8 cellular contexts compared by ENCODE assay signal in genomic region chr14:77459072-77459723, GRCh38. TPM values are rescaled to one million over a fixed set of nuclear protein-coding genes. Genes with fewer than 3 reads are reported as not detected.
DNase-seq lines count a peak whose midpoint lies in the region; ATAC-seq lines count a peak whose summit lies in the region.

No MANE protein-coding gene starts in this region.

- H3K27ac ChIP-seq in urinary bladder (ENCODE audit: low read depth): no peak overlapping the region

- peak overlapping the region; percentile 93 for H3K4me3 ChIP-seq in urinary bladder (ENCODE audit: low read depth, low read length)

- peaks cover 32% of the 10 kb centered on the region for H3K4me1 Mint-ChIP-seq in activated naive CD4-positive, alpha-beta T cell treated with anti-CD3 and anti-CD28 coated beads for 36 hours (ENCODE audit: low read depth)

- no peaks in the 10 kb centered on the region for H3K9me3 Mint-ChIP-seq in activated naive CD4-positive, alpha-beta T cell treated with anti-CD3 and anti-CD28 coated beads for 36 hours

- peaks cover 42% of the 10 kb centered on the region for H3K36me3 Mint-ChIP-seq in activated naive CD4-positive, alpha-beta T cell treated with anti-CD3 and anti-CD28 coated beads for 36 hours (ENCODE audit: low read depth)

- DNase-seq in COR-L47 (lab: John Stamatoyannopoulos, UW) (peak; percentile 22), HuH-7 (ENCODE audit: low spot score) (peak; percentile 59), RPMI8226 (peak; percentile 69), glomerular visceral epithelial cell (ENCODE audit: extremely low spot score) (peak; percentile 71), pons (ENCODE audit: low spot score) (peak; percentile 93)
- DNase-seq in activated naive CD4-positive, alpha-beta T cell treated with anti-CD3 and anti-CD28 coated beads for 36 hours: peak; percentile 88

- H3K4me3 Mint-ChIP-seq in activated naive CD4-positive, alpha-beta T cell treated with anti-CD3 and anti-CD28 coated beads for 36 hours: peak overlapping the region; percentile 100

- CTCF ChIA-PET in activated naive CD4-positive, alpha-beta T cell treated with anti-CD3 and anti-CD28 coated beads for 36 hours (lab: Charles Lee): interaction anchor here (0.6 to 2.1 kb wide), 23 partner anchors 10 to 269 kb away, joined by 3 to 7 read pairs (median 4); no protein-coding TSS in a partner anchor

- 32% methylated on average over 13 of the region's 13 CpGs for WGBS in urinary bladder

- H3K4me1 ChIP-seq in urinary bladder (ENCODE audit: insufficient read depth): no peaks in the 10 kb centered on the region

- no peak for ATAC-seq in HG02852 (IDR thresholded peaks at IDR 0.05; ENCODE audit: unreplicated experiment)

- H3K36me3 ChIP-seq in urinary bladder (ENCODE audit: insufficient read depth): peaks cover 7% of the 10 kb centered on the region

- peak overlapping the region; percentile 100 for H3K27ac Mint-ChIP-seq in activated naive CD4-positive, alpha-beta T cell treated with anti-CD3 and anti-CD28 coated beads for 36 hours

- intact Hi-C loops in activated naive CD4-positive, alpha-beta T cell treated with anti-CD3 and anti-CD28 coated beads for 36 hours (cut with micrococcal nuclease): loop anchor here (1.0 to 5.0 kb wide), 2 partner anchors 92 to 417 kb away; no protein-coding TSS in a partner anchor

- no peaks in the 10 kb centered on the region for H3K27me3 Mint-ChIP-seq in activated naive CD4-positive, alpha-beta T cell treated with anti-CD3 and anti-CD28 coated beads for 36 hours (ENCODE audit: low read depth)

RNA-seq across cellular contexts. Expression of gene AHSA1, which starts 1.3 kb away (rescaled TPM):
- 100 to 1,000 TPM; 230 to 246 TPM for total RNA-seq in activated naive CD4-positive, alpha-beta T cell treated with anti-CD3 and anti-CD28 coated beads for 36 hours
- total RNA-seq in urinary bladder: 66.2 TPM
- 126 TPM for polyA plus RNA-seq in urinary bladder

RNA-seq across cellular contexts. Expression of gene VIPAS39, which starts 1.8 kb away (rescaled TPM):
- total RNA-seq in activated naive CD4-positive, alpha-beta T cell treated with anti-CD3 and anti-CD28 coated beads for 36 hours: 10 to 100 TPM; 12.3 to 13.3 TPM
- 21.5 TPM for total RNA-seq in urinary bladder
- polyA plus RNA-seq in urinary bladder: 19.5 TPM

RNA-seq across cellular contexts. Expression of gene NOXRED1, which starts 35.9 kb away (rescaled TPM):
- under 1 TPM; 0.30 to 0.38 TPM for total RNA-seq in activated naive CD4-positive, alpha-beta T cell treated with anti-CD3 and anti-CD28 coated beads for 36 hours
- 0.69 TPM for total RNA-seq in urinary bladder
- polyA plus RNA-seq in urinary bladder: 0.14 TPM

RNA-seq across cellular contexts. Expression of gene ISM2, which starts 39.4 kb away (rescaled TPM):
- total RNA-seq in activated naive CD4-positive, alpha-beta T cell treated with anti-CD3 and anti-CD28 coated beads for 36 hours: not detected
- total RNA-seq in urinary bladder: not detected
- 0.51 TPM for polyA plus RNA-seq in urinary bladder

Comparison
In these comparisons a context has a peak if more than half of its experiments do, and no peak if none do; other contexts are left out.
1. DNase-seq: peak in every context shown above with its lines; median percentile 93 in pons; 88 in activated naive CD4-positive, alpha-beta T cell treated with anti-CD3 and anti-CD28 coated beads for 36 hours; 71 in glomerular visceral epithelial cell; 69 in RPMI8226; 59 in HuH-7; 22 in COR-L47.